ENCODE assay signal across 30 cellular contexts in genomic region chr4:69470561-69470960, GRCh38. TPM values are rescaled to one million over a fixed set of nuclear protein-coding genes. Genes with fewer than 3 reads are reported as not detected.
DNase-seq lines count a peak whose midpoint lies in the region; ATAC-seq and TF ChIP-seq lines count a peak whose summit lies in the region.
"Had no signal": no experiment of that assay in that cellular context is flagged by ENCODE, and none has a peak within 500 bp of the region (broad histone marks: within the 10 kb centered on the region; RNA-seq: fewer than 3 reads in every experiment).

No MANE protein-coding gene starts in this region.

- no peak overlapping the region for H3K9ac ChIP-seq in PC-3 (ENCODE audit: low read length)

- no peak overlapping the region for H3K27ac ChIP-seq in AG04450 (ENCODE audit: low read depth, low read length)
- H3K27ac ChIP-seq in PC-3 (ENCODE audit: low read length) = no peak overlapping the region
- H3K27ac ChIP-seq: body of pancreas, esophagus muscularis mucosa, gastroesophageal sphincter, thoracic aorta had no signal

- no TSS peak for BruUV-seq in PC-3 (replicated peaks; lab: Mats Ljungman, UMichigan)

- no peaks in the 10 kb centered on the region for H3K36me3 Mint-ChIP-seq in stimulated activated effector memory CD8-positive, alpha-beta T cell treated with anti-CD3 and anti-CD28 coated beads, Interleukin-12 subunit alpha, Interleukin-12 subunit beta, amount 100 ng/mL, for 72 hours
- H3K36me3 Mint-ChIP-seq: activated CD4-positive, alpha-beta memory T cell treated with anti-CD3 and anti-CD28 coated beads for 36 hours; CD4-positive, CD25-positive, alpha-beta regulatory T cell; memory B cell; naive B cell had no signal

- 0 out of 2 replicates have a peak, but pooled peaks have one; percentile 11 for TF ChIP-seq CTCF in AG04450 (IDR thresholded peaks at IDR 0.05; ENCODE audit: low read depth, low read length)
- peak; percentile 42 for TF ChIP-seq CTCF in PC-3 (conservative IDR thresholded peaks at IDR 0.05; ENCODE audit: low read depth, low read length)
- no peak for TF ChIP-seq CTCF in GM20000 (IDR thresholded peaks at IDR 0.05; ENCODE audit: extremely low read depth, missing control alignments)

- H3K9me2 ChIP-seq in PC-3 (replicated peaks; ENCODE audit: low read length) = no peaks in the 10 kb centered on the region

- CTCF ChIA-PET in AG04450 (lab: Charles Lee) = no interaction called here
- CTCF ChIA-PET in PC-3 (lab: Charles Lee) = no interaction called here

- no peak overlapping the region for H3K27ac Mint-ChIP-seq in stimulated activated effector memory CD8-positive, alpha-beta T cell treated with anti-CD3 and anti-CD28 coated beads, Interleukin-12 subunit alpha, Interleukin-12 subunit beta, amount 100 ng/mL, for 72 hours
- H3K27ac Mint-ChIP-seq: activated CD4-positive, alpha-beta memory T cell treated with anti-CD3 and anti-CD28 coated beads for 36 hours; memory B cell; naive B cell had no signal

- H2AFZ ChIP-seq in PC-3 (ENCODE audit: low read length) = no peak overlapping the region

- H3K27me3 ChIP-seq in AG04450 (ENCODE audit: control insufficient read depth, insufficient read depth, low read length) (no peaks in the 10 kb centered on the region), H7 (ENCODE audit: control insufficient read depth, insufficient read depth, low read length) (no peaks in the 10 kb centered on the region), PC-3 (ENCODE audit: low read length) (no peaks in the 10 kb centered on the region)
- H3K27me3 ChIP-seq: body of pancreas, esophagus muscularis mucosa, gastroesophageal sphincter had no signal

- no peak overlapping the region for H3K4me3 Mint-ChIP-seq in stimulated activated effector memory CD8-positive, alpha-beta T cell treated with anti-CD3 and anti-CD28 coated beads, Interleukin-12 subunit alpha, Interleukin-12 subunit beta, amount 100 ng/mL, for 72 hours
- H3K4me3 Mint-ChIP-seq: activated CD4-positive, alpha-beta memory T cell treated with anti-CD3 and anti-CD28 coated beads for 36 hours; CD4-positive, CD25-positive, alpha-beta regulatory T cell; memory B cell; naive B cell had no signal

- H3K4me1 ChIP-seq in PC-3 (ENCODE audit: insufficient read depth, low read length) = no peaks in the 10 kb centered on the region
- H3K4me1 ChIP-seq: body of pancreas, esophagus muscularis mucosa, gastroesophageal sphincter had no signal

- no peaks in the 10 kb centered on the region for H3K36me3 ChIP-seq in H7 (replicated peaks; ENCODE audit: control insufficient read depth, insufficient read depth, low read length)
- H3K36me3 ChIP-seq in PC-3 (ENCODE audit: low read depth, low read length) = no peaks in the 10 kb centered on the region
- H3K36me3 ChIP-seq: esophagus muscularis mucosa, gastroesophageal sphincter, thoracic aorta had no signal

- H3K9me3 ChIP-seq in AG04450 (ENCODE audit: control insufficient read depth, insufficient read depth, low read length) = no peaks in the 10 kb centered on the region
- no peaks in the 10 kb centered on the region for H3K9me3 ChIP-seq in PC-3 (ENCODE audit: low read length)
- H3K9me3 ChIP-seq: body of pancreas, esophagus muscularis mucosa, gastroesophageal sphincter, thoracic aorta had no signal

- H3K4me3 ChIP-seq in AG04450 (ENCODE audit: low read depth, low read length) (no peak overlapping the region), H7 (ENCODE audit: insufficient read depth, low read depth, low read length) (no peak overlapping the region), PC-3 (ENCODE audit: low read length) (no peak overlapping the region)
- H3K4me3 ChIP-seq: body of pancreas, esophagus muscularis mucosa, gastroesophageal sphincter, K562, smooth muscle cell, thoracic aorta had no signal

- H3K79me2 ChIP-seq in PC-3 (ENCODE audit: low read length) = no peaks in the 10 kb centered on the region

- H3K4me1 Mint-ChIP-seq in stimulated activated effector memory CD8-positive, alpha-beta T cell treated with anti-CD3 and anti-CD28 coated beads, Interleukin-12 subunit alpha, Interleukin-12 subunit beta, amount 100 ng/mL, for 72 hours = no peaks in the 10 kb centered on the region
- H3K4me1 Mint-ChIP-seq: CD4-positive, CD25-positive, alpha-beta regulatory T cell; memory B cell; naive B cell had no signal

- H3K4me2 ChIP-seq in PC-3 (ENCODE audit: low read length) = no peak overlapping the region
- H3K4me2 ChIP-seq: smooth muscle cell had no signal

- H4K20me1 ChIP-seq in PC-3 (ENCODE audit: low read length) = no peaks in the 10 kb centered on the region

- no peak for DNase-seq in AG04450 (ENCODE audit: low read depth, low spot score)
- peak; percentile 0 for DNase-seq in H7
- no peak for DNase-seq in PC-3
- peak; percentile 7 for DNase-seq in kidney tubule cell (ENCODE audit: low spot score)
- DNase-seq in activated gamma-delta T cell (lab: John Stamatoyannopoulos, UW) = no peak
- DNase-seq in GM20000 (ENCODE audit: low spot score) = no peak
- DNase-seq in stimulated activated effector memory CD8-positive, alpha-beta T cell treated with anti-CD3 and anti-CD28 coated beads, Interleukin-12 subunit alpha, Interleukin-12 subunit beta, amount 100 ng/mL, for 72 hours (ENCODE audit: low spot score in 2 of 2) = no peak
- DNase-seq in NK-92 treated with Interleukin-12 subunit alpha and Interleukin-12 subunit beta, amount 100 ng/mL, for 24 hours (lab: John Stamatoyannopoulos, UW) = no peak
- DNase-seq: activated CD4-positive, alpha-beta memory T cell treated with anti-CD3 and anti-CD28 coated beads for 36 hours; activated CD4-positive, CD25-positive, alpha-beta regulatory T cell; body of pancreas; CD4-positive, CD25-positive, alpha-beta regulatory T cell; DMS153; effector CD8-positive, alpha-beta T cell; GF-D8; GOT3; naive B cell; NCI-H1048; NCI-H1930; NCI-H2227 treated with DMSO at 0.1 percent for 48 hours; occipital lobe; stimulated activated naive CD4-positive, alpha-beta T cell treated with Interleukin-2 at 50 U/mL for 16 hours; T-helper 9 cell had no signal

- POLR2A ChIA-PET in AG04450 (lab: Yijun Ruan, JAX) (no interaction called here), PC-3 (lab: Charles Lee; ENCODE audit: unreplicated experiment) (no interaction called here)

- no peaks in the 10 kb centered on the region for H3F3A ChIP-seq in PC-3 (ENCODE audit: low read length, unreplicated experiment)

- intact Hi-C loops in PC-3 (cut with micrococcal nuclease) = no loop called here

- no peak for ATAC-seq in PC-3
- ATAC-seq in stimulated activated effector memory CD8-positive, alpha-beta T cell treated with anti-CD3 and anti-CD28 coated beads, Interleukin-12 subunit alpha, Interleukin-12 subunit beta, amount 100 ng/mL, for 72 hours = no peak
- ATAC-seq: body of pancreas, gastroesophageal sphincter, K562 had no signal

- H3K9me3 Mint-ChIP-seq in stimulated activated effector memory CD8-positive, alpha-beta T cell treated with anti-CD3 and anti-CD28 coated beads, Interleukin-12 subunit alpha, Interleukin-12 subunit beta, amount 100 ng/mL, for 72 hours = peaks cover 16% of the 10 kb centered on the region
- H3K9me3 Mint-ChIP-seq: memory B cell had no signal

RNA-seq across cellular contexts. Expression of gene UGT2B4, which starts 25.1 kb away (rescaled TPM):
- polyA plus RNA-seq in AG04450 (2011; rRNA removed) = not detected in 2 replicates
- not detected in 2 replicates for polyA minus RNA-seq in AG04450 (2011; rRNA and poly(A)+ RNA removed)
- not detected in 2 replicates for total RNA-seq in H7 (2014; rRNA removed; shearing (Covaris generic))
- not detected in 2 replicates for total RNA-seq in PC-3 (2014; rRNA removed)
- total RNA-seq: activated CD4-positive, alpha-beta memory T cell treated with anti-CD3 and anti-CD28 coated beads for 36 hours; body of pancreas; CD4-positive, CD25-positive, alpha-beta regulatory T cell; esophagus muscularis mucosa; gastroesophageal sphincter; occipital lobe; RPMI7951; smooth muscle cell; thoracic aorta had no signal
- polyA plus RNA-seq: CD4-positive, CD25-positive, alpha-beta regulatory T cell; K562 had no signal

Comparison
In these comparisons a context has a peak if more than half of its experiments do, and no peak if none do; other contexts are left out.
1. DNase-seq: peak in H7 (single experiment) and kidney tubule cell (single experiment); none in AG04450 (single experiment), PC-3 (single experiment), activated gamma-delta T cell (single experiment), GM20000 (single experiment), stimulated activated effector memory CD8-positive, alpha-beta T cell treated with anti-CD3 and anti-CD28 coated beads, Interleukin-12 subunit alpha, Interleukin-12 subunit beta, amount 100 ng/mL, for 72 hours (0 of 2) and NK-92 treated with Interleukin-12 subunit alpha and Interleukin-12 subunit beta, amount 100 ng/mL, for 24 hours (single experiment).